In the genomic region with DNA sequence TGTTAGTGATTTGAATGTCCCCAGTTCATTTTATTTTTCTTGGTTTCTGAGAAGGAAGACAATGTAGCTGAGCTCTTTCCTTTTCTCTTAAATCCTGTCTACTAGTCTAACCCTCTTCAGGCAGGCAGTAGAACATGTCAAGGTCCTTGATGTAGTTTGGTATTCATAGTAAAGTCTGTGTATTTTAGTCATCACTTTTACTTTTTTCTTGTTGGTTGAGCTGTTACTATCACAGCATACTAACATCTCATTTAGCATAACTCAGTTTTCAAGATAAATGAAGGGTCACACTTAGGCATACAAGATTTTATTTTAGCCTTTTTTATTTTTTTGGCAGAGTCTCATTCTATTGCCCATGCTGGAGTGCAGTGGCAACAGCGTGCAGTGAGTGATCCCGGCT, we compare ENCODE assay signal across 21 cellular contexts.
"Had no signal": no experiment of that assay in that cellular context is flagged by ENCODE, and none has a peak within 500 bp of the region (broad histone marks: within the 10 kb centered on the region; RNA-seq: fewer than 3 reads in every experiment).

No MANE protein-coding gene starts in this region.

- H3K36me3 ChIP-seq: sigmoid colon, upper lobe of right lung had no signal

- H3K9me3 Mint-ChIP-seq: activated B cell treated with CpG ODN at 0.5 μM for 24 hours; central memory CD8-positive, alpha-beta T cell had no signal

- H3K4me3 ChIP-seq: coronary artery, mucosa of descending colon, sigmoid colon, SK-N-MC, upper lobe of right lung had no signal

- H3K9me3 ChIP-seq: sigmoid colon, upper lobe of right lung had no signal

- ATAC-seq: left ventricle myocardium superior; mucosa of descending colon; stimulated activated naive B cell treated with anti-CD40 and anti-IgM and Interleukin-4, amounts not matched to agents 10 μg/mL and 1 μg/mL and 100 μg/mL, for 72 hours; upper lobe of right lung had no signal

- H3K27me3 ChIP-seq: sigmoid colon, upper lobe of right lung had no signal

- H3K4me3 Mint-ChIP-seq: activated B cell treated with CpG ODN at 0.5 μM for 24 hours; central memory CD8-positive, alpha-beta T cell; stimulated activated naive B cell treated with anti-CD40 and anti-IgM and Interleukin-4, amounts not matched to agents 10 μg/mL and 1 μg/mL and 100 μg/mL, for 72 hours had no signal

- H3K27me3 Mint-ChIP-seq: activated B cell treated with CpG ODN at 0.5 μM for 24 hours; central memory CD8-positive, alpha-beta T cell; stimulated activated naive B cell treated with anti-CD40 and anti-IgM and Interleukin-4, amounts not matched to agents 10 μg/mL and 1 μg/mL and 100 μg/mL, for 72 hours had no signal

- H3K27ac Mint-ChIP-seq: activated B cell treated with CpG ODN at 0.5 μM for 24 hours, brain had no signal

- DNase-seq: activated B cell treated with CpG ODN at 0.5 μM for 24 hours; activated CD4-positive, alpha-beta T cell treated with anti-CD3 and anti-CD28 coated beads for 48 hours; activated CD8-positive, alpha-beta memory T cell treated with anti-CD3 and anti-CD28 coated beads, Interleukin-2, amount 50 U/mL, for 48 hours; activated gamma-delta T cell treated with Interleukin-2 at 50 U/mL for 16 hours; anterior cingulate cortex; erythroblast; foreskin melanocyte; head of caudate nucleus; left ventricle myocardium superior; mesenchymal stem cell; mucosa of descending colon; nucleus accumbens; sigmoid colon; stimulated activated CD4-positive, alpha-beta T cell treated with anti-CD3 and anti-CD28 coated beads, Interleukin-4, amount 100 ng/mL, for 24 hours; stimulated activated naive B cell treated with anti-CD40 and anti-IgM and Interleukin-4, amounts not matched to agents 10 μg/mL and 1 μg/mL and 100 μg/mL, for 72 hours; T-helper 9 cell; upper lobe of right lung had no signal

- H3K27ac ChIP-seq: coronary artery, sigmoid colon, SK-N-MC, upper lobe of right lung had no signal
